12 cellular contexts compared by ENCODE assay signal in genomic region chr16:29192329-29193247, GRCh38.
DNase-seq lines count a peak whose midpoint lies in the region; ATAC-seq, FAIRE-seq and TF ChIP-seq lines count a peak whose summit lies in the region.
"Had no signal": no experiment of that assay in that cellular context is flagged by ENCODE, and none has a peak within 500 bp of the region (broad histone marks: within the 10 kb centered on the region; RNA-seq: fewer than 3 reads in every experiment).

No MANE protein-coding gene starts in this region.

- H2BK5ac ChIP-seq in neuronal stem cell (ENCODE audit: low read length): no peak overlapping the region

- H3K4me2 ChIP-seq in K562 (ENCODE audit: insufficient read depth, low read length) (no peak overlapping the region), neuronal stem cell (ENCODE audit: insufficient read depth, low read length, poor library complexity, severe bottlenecking) (no peak overlapping the region)
- H3K4me2 ChIP-seq: hepatocyte had no signal

- TF ChIP-seq RAD21 in K562 (CRISPR knock-in tag; conservative IDR thresholded peaks at IDR 0.05 in 1 of 2, IDR thresholded peaks at IDR 0.05 in 1 of 2): peak in 1 of 2 experiments; percentile 37; a peak in 1 of 4 replicates

- no peak for FAIRE-seq in K562 (lab: Jason Lieb, UNC)
- FAIRE-seq: RCC 7860 had no signal

- peak; percentile 8 for DNase-seq in COLO668 (lab: John Stamatoyannopoulos, UW; ENCODE audit: unreplicated experiment)
- DNase-seq in K562 (ENCODE audit: extremely low read depth in 1 of 4, low spot score in 3 of 4): peak; percentile 28 to 42 (median 38)
- no peak for DNase-seq in neuronal stem cell (ENCODE audit: low spot score)
- no peak for DNase-seq in stimulated activated effector memory CD8-positive, alpha-beta T cell treated with anti-CD3 and anti-CD28 coated beads, Interleukin-12 subunit alpha, Interleukin-12 subunit beta, amount 100 ng/mL, for 72 hours (ENCODE audit: low spot score in 2 of 2)
- DNase-seq: activated naive CD8-positive, alpha-beta T cell treated with anti-CD3 and anti-CD28 coated beads for 36 hours; effector CD4-positive, alpha-beta T cell had no signal

- H4K91ac ChIP-seq in neuronal stem cell (ENCODE audit: low read depth, low read length, poor library complexity): no peak overlapping the region

- H3K9me3 ChIP-seq in K562 (replicated peaks; ENCODE audit: control insufficient read depth, insufficient read depth, low read depth, low read length): no peaks in the 10 kb centered on the region
- no peaks in the 10 kb centered on the region for H3K9me3 ChIP-seq in neuronal stem cell (replicated peaks in 1 of 2; ENCODE audit: control insufficient read depth in 2 of 2, insufficient read depth in 1 of 2, low read depth in 1 of 2, low read length in 2 of 2)

- no peaks in the 10 kb centered on the region for H3K79me2 ChIP-seq in K562 (ENCODE audit: control insufficient read depth, insufficient read depth, low read length)
- H3K79me2 ChIP-seq: hepatocyte had no signal

- peak overlapping the region; percentile 99 for H3K14ac ChIP-seq in neuronal stem cell (ENCODE audit: low read length)

- intact Hi-C loops in K562 (cut with micrococcal nuclease): no loop called here

- H3K4ac ChIP-seq in neuronal stem cell (ENCODE audit: low read length): no peak overlapping the region

- no peaks in the 10 kb centered on the region for H3K9me1 ChIP-seq in K562 (ENCODE audit: control insufficient read depth, insufficient read depth, low read length)

- H3K36me3 ChIP-seq in K562 (ENCODE audit: control insufficient read depth, insufficient read depth, low read length): no peaks in the 10 kb centered on the region
- H3K36me3 ChIP-seq in neuronal stem cell (replicated peaks in 1 of 2; ENCODE audit: control insufficient read depth in 2 of 2, insufficient read depth in 2 of 2, low read length in 2 of 2): no peaks in the 10 kb centered on the region

- no peaks in the 10 kb centered on the region for H3K9me3 Mint-ChIP-seq in stimulated activated effector memory CD8-positive, alpha-beta T cell treated with anti-CD3 and anti-CD28 coated beads, Interleukin-12 subunit alpha, Interleukin-12 subunit beta, amount 100 ng/mL, for 72 hours
- H3K9me3 Mint-ChIP-seq: activated naive CD8-positive, alpha-beta T cell treated with anti-CD3 and anti-CD28 coated beads for 36 hours; mesothelial cell of epicardium had no signal

- TF ChIP-seq POLR2A in K562 (conservative IDR thresholded peaks at IDR 0.05): no peak

- POLR2A ChIA-PET in K562 (lab: Yijun Ruan, JAX): no interaction called here

- H3K4me1 Mint-ChIP-seq in stimulated activated effector memory CD8-positive, alpha-beta T cell treated with anti-CD3 and anti-CD28 coated beads, Interleukin-12 subunit alpha, Interleukin-12 subunit beta, amount 100 ng/mL, for 72 hours: no peaks in the 10 kb centered on the region
- H3K4me1 Mint-ChIP-seq: activated naive CD8-positive, alpha-beta T cell treated with anti-CD3 and anti-CD28 coated beads for 36 hours had no signal

- TF ChIP-seq EP300 in K562 (IDR thresholded peaks at IDR 0.05; ENCODE audit: low read length): no peak

- H2BK15ac ChIP-seq in neuronal stem cell (ENCODE audit: low read length): no peak overlapping the region

- H3K4me1 ChIP-seq in K562 (replicated peaks in 1 of 2; ENCODE audit: control insufficient read depth in 2 of 2, insufficient read depth in 2 of 2, low read length in 2 of 2): no peaks in the 10 kb centered on the region; a peak in 2 of 5 replicates
- H3K4me1 ChIP-seq in neuronal stem cell (ENCODE audit: control insufficient read depth in 2 of 2, insufficient read depth in 1 of 2, low read depth in 1 of 2, low read length in 2 of 2): no peaks in the 10 kb centered on the region

- H3K36me3 Mint-ChIP-seq in stimulated activated effector memory CD8-positive, alpha-beta T cell treated with anti-CD3 and anti-CD28 coated beads, Interleukin-12 subunit alpha, Interleukin-12 subunit beta, amount 100 ng/mL, for 72 hours: no peaks in the 10 kb centered on the region
- H3K36me3 Mint-ChIP-seq: activated naive CD8-positive, alpha-beta T cell treated with anti-CD3 and anti-CD28 coated beads for 36 hours; mesothelial cell of epicardium had no signal

- H3K23ac ChIP-seq in neuronal stem cell (ENCODE audit: low read depth, low read length, poor library complexity): no peak overlapping the region

- no peak overlapping the region for H3K27ac Mint-ChIP-seq in stimulated activated effector memory CD8-positive, alpha-beta T cell treated with anti-CD3 and anti-CD28 coated beads, Interleukin-12 subunit alpha, Interleukin-12 subunit beta, amount 100 ng/mL, for 72 hours
- H3K27ac Mint-ChIP-seq: activated naive CD8-positive, alpha-beta T cell treated with anti-CD3 and anti-CD28 coated beads for 36 hours; mesothelial cell of epicardium had no signal

- H2AFZ ChIP-seq in K562 (ENCODE audit: low read depth, low read length) (no peak overlapping the region), neuronal stem cell (ENCODE audit: low read length) (no peak overlapping the region)
- H2AFZ ChIP-seq: hepatocyte had no signal

- H3K27ac ChIP-seq in K562 (ENCODE audit: extremely low read depth, low read depth, low read length) (no peak overlapping the region), neuronal stem cell (replicated peaks; ENCODE audit: low read length) (no peak overlapping the region)
- H3K27ac ChIP-seq: hepatocyte had no signal

- no peaks in the 10 kb centered on the region for H4K20me1 ChIP-seq in K562 (replicated peaks; ENCODE audit: control insufficient read depth, insufficient read depth, low read length)

- no peaks in the 10 kb centered on the region for H3K79me1 ChIP-seq in neuronal stem cell (ENCODE audit: low read depth, low read length)

- peak overlapping the region; percentile 10 for H2BK12ac ChIP-seq in neuronal stem cell (ENCODE audit: low read length)

- no peak overlapping the region for H3K18ac ChIP-seq in neuronal stem cell (ENCODE audit: low read length)

- no peak overlapping the region for H3K9ac ChIP-seq in K562 (ENCODE audit: insufficient read depth in 1 of 2, low read depth in 2 of 2, low read length in 2 of 2)
- no peak overlapping the region for H3K9ac ChIP-seq in neuronal stem cell (ENCODE audit: low read depth, low read length, poor library complexity)

- CTCF ChIA-PET in K562 (lab: Yijun Ruan, JAX; ENCODE audit: low intra/inter-chr PET ratio): no interaction called here

- H3K4me3 ChIP-seq in K562 (no peak overlapping the region), neuronal stem cell (ENCODE audit: low read length in 2 of 2) (no peak overlapping the region)
- H3K4me3 ChIP-seq: hepatocyte had no signal

- no peak overlapping the region for H3K4me3 Mint-ChIP-seq in stimulated activated effector memory CD8-positive, alpha-beta T cell treated with anti-CD3 and anti-CD28 coated beads, Interleukin-12 subunit alpha, Interleukin-12 subunit beta, amount 100 ng/mL, for 72 hours
- H3K4me3 Mint-ChIP-seq: activated naive CD8-positive, alpha-beta T cell treated with anti-CD3 and anti-CD28 coated beads for 36 hours; mesothelial cell of epicardium had no signal

- TF ChIP-seq CTCF in GM12873 (IDR thresholded peaks at IDR 0.05; ENCODE audit: insufficient read depth, low read depth, low read length, missing control alignments): peak; percentile 45
- peak; percentile 43 to 58 (median 50); a peak in 5 of 6 replicates for TF ChIP-seq CTCF in K562 (IDR thresholded peaks at IDR 0.05 in 2 of 3, conservative IDR thresholded peaks at IDR 0.05 in 1 of 3; ENCODE audit: insufficient read depth in 2 of 3, low read depth in 1 of 3, low read length in 3 of 3)

- ATAC-seq in K562 (peak; percentile 93), GM21447 (IDR thresholded peaks at IDR 0.05; ENCODE audit: unreplicated experiment) (no peak), GM19452 (IDR thresholded peaks at IDR 0.05; ENCODE audit: unreplicated experiment) (no peak)
- ATAC-seq in stimulated activated effector memory CD8-positive, alpha-beta T cell treated with anti-CD3 and anti-CD28 coated beads, Interleukin-12 subunit alpha, Interleukin-12 subunit beta, amount 100 ng/mL, for 72 hours: no peak

- no peak overlapping the region for H4K8ac ChIP-seq in neuronal stem cell (ENCODE audit: low read depth, low read length)

- no peak overlapping the region for H2AK5ac ChIP-seq in neuronal stem cell (ENCODE audit: low read depth, low read length)

- in situ Hi-C loops in K562 (cut with MboI): no loop called here

- no TSS peak for BruUV-seq in K562 (replicated peaks; lab: Mats Ljungman, UMichigan)

- 35% methylated on average over 16 of the region's 17 CpGs for WGBS in K562 (ENCODE audit: insufficient coverage, low coverage, missing lambda C conversion rate)
- no CpG with 5 or more reads among the region's 17 CpGs for WGBS in neuronal stem cell (ENCODE audit: extremely low coverage in 2 of 2, insufficient read length in 2 of 2, insufficient replicate concordance in 1 of 2), 2 donors

- no peak overlapping the region for H2BK120ac ChIP-seq in neuronal stem cell (ENCODE audit: low read depth, low read length)

- H3K27me3 ChIP-seq in K562 (ENCODE audit: control insufficient read depth in 2 of 2, insufficient read depth in 2 of 2, low read length in 2 of 2) (peaks cover 2 to 17% of the 10 kb centered on the region in 2 experiments; a peak in 3 of 5 replicates), neuronal stem cell (ENCODE audit: control insufficient read depth in 3 of 3, insufficient read depth in 3 of 3, low read depth in 1 of 3, low read length in 3 of 3) (no peaks in the 10 kb centered on the region)
- H3K27me3 ChIP-seq: hepatocyte had no signal

TF ChIP-seq in K562, 482 proteins besides CTCF, POLR2A, EP300 and RAD21 (continues in another document):
- TF ChIP-seq IFI16 (CRISPR knock-in tag; IDR thresholded peaks at IDR 0.05) (no peak), NFIC (IDR thresholded peaks at IDR 0.05) (peak; percentile 55), ZBTB33 (CRISPR knock-in tag; IDR thresholded peaks at IDR 0.05) (no peak), SMC3 (conservative IDR thresholded peaks at IDR 0.05; ENCODE audit: insufficient read depth, low read depth, low read length) (peak; percentile 30; the same call in 1 of the 2 replicates)

Comparison
In these comparisons a context has a peak if more than half of its experiments do, and no peak if none do; other contexts are left out.
1. DNase-seq: peak in COLO668 (single experiment) and K562 (4 of 4); none in neuronal stem cell (single experiment) and stimulated activated effector memory CD8-positive, alpha-beta T cell treated with anti-CD3 and anti-CD28 coated beads, Interleukin-12 subunit alpha, Interleukin-12 subunit beta, amount 100 ng/mL, for 72 hours (0 of 2).